1 cellular context compared by ENCODE assay signal in the genomic region with DNA sequence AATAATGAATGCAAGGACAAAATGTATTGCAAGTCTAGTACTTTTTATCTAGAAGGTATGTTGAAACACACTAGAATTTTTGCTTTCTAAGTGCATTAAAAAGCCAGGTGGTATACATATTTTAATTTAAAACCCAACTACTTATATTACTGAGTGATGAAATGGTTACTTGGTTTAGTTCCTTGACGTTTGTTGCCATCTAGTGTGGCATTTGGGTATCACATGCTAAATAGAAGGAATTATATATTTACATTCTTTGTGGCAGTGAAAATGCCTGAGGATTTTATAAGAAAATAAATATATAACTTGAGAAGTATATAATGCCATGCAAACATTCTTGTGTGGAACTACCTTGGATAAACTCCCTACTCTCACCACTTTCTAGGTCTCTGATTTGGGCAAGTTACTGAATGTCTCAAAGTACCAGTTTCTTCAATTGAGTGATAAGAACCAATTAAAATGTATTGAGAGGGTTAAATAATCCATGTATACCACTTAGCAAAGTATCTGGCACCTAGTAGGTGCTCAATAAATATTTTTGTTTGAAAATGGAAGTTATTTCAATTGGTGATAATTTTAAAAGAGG.
TF ChIP-seq lines count a peak whose summit lies in the region.

No MANE protein-coding gene starts in this region.

TF ChIP-seq in GM23338, 12 proteins besides CTCF, POLR2A, EP300 and RAD21 (continued from another document):
- TF ChIP-seq, protein P1, sequence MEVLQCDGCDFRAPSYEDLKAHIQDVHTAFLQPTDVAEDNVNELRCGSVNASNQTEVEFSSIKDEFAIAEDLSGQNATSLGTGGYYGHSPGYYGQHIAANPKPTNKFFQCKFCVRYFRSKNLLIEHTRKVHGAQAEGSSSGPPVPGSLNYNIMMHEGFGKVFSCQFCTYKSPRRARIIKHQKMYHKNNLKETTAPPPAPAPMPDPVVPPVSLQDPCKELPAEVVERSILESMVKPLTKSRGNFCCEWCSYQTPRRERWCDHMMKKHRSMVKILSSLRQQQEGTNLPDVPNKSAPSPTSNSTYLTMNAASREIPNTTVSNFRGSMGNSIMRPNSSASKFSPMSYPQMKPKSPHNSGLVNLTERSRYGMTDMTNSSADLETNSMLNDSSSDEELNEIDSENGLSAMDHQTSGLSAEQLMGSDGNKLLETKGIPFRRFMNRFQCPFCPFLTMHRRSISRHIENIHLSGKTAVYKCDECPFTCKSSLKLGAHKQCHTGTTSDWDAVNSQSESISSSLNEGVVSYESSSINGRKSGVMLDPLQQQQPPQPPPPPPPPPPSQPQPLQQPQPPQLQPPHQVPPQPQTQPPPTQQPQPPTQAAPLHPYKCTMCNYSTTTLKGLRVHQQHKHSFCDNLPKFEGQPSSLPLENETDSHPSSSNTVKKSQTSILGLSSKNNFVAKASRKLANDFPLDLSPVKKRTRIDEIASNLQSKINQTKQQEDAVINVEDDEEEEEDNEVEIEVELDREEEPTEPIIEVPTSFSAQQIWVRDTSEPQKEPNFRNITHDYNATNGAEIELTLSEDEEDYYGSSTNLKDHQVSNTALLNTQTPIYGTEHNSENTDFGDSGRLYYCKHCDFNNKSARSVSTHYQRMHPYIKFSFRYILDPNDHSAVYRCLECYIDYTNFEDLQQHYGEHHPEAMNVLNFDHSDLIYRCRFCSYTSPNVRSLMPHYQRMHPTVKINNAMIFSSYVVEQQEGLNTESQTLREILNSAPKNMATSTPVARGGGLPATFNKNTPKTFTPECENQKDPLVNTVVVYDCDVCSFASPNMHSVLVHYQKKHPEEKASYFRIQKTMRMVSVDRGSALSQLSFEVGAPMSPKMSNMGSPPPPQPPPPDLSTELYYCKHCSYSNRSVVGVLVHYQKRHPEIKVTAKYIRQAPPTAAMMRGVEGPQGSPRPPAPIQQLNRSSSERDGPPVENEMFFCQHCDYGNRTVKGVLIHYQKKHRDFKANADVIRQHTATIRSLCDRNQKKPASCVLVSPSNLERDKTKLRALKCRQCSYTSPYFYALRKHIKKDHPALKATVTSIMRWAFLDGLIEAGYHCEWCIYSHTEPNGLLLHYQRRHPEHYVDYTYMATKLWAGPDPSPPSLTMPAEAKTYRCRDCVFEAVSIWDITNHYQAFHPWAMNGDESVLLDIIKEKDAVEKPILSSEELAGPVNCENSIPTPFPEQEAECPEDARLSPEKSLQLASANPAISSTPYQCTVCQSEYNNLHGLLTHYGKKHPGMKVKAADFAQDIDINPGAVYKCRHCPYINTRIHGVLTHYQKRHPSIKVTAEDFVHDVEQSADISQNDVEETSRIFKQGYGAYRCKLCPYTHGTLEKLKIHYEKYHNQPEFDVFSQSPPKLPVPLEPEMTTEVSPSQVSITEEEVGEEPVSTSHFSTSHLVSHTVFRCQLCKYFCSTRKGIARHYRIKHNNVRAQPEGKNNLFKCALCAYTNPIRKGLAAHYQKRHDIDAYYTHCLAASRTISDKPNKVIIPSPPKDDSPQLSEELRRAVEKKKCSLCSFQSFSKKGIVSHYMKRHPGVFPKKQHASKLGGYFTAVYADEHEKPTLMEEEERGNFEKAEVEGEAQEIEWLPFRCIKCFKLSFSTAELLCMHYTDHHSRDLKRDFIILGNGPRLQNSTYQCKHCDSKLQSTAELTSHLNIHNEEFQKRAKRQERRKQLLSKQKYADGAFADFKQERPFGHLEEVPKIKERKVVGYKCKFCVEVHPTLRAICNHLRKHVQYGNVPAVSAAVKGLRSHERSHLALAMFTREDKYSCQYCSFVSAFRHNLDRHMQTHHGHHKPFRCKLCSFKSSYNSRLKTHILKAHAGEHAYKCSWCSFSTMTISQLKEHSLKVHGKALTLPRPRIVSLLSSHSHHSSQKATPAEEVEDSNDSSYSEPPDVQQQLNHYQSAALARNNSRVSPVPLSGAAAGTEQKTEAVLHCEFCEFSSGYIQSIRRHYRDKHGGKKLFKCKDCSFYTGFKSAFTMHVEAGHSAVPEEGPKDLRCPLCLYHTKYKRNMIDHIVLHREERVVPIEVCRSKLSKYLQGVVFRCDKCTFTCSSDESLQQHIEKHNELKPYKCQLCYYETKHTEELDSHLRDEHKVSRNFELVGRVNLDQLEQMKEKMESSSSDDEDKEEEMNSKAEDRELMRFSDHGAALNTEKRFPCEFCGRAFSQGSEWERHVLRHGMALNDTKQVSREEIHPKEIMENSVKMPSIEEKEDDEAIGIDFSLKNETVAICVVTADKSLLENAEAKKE (CRISPR knock-in tag; IDR thresholded peaks at IDR 0.05) = no peak
